In the genomic region with DNA sequence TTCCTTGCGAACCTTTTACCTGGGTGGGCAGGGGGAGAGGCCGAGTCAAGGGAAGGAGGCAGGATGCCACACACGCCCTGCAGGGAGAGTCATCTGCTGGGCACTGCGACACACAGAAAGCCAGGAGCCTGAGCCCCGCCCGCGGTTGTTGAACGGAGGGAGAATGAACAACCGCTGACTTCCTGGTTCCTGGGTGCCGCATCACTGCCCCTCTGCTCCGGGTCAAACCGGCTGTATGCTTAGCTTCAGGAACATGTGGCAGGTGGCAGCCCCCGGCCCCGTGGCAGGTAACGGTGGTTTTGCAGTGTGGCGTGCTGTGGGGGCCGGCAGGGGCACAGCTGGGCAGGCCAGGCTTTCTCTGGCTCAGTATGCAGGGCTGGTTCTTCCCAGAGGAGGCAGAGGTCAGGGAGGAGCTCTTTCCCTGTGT, we compare ENCODE assay signal across 9 cellular contexts. TPM values are rescaled to one million over a fixed set of nuclear protein-coding genes. Genes with fewer than 3 reads are reported as not detected.
DNase-seq lines count a peak whose midpoint lies in the region; ATAC-seq and TF ChIP-seq lines count a peak whose summit lies in the region.
"Had no signal": no experiment of that assay in that cellular context is flagged by ENCODE, and none has a peak within 500 bp of the region (broad histone marks: within the 10 kb centered on the region; RNA-seq: fewer than 3 reads in every experiment).

No MANE protein-coding gene starts in this region.

- H3K27me3 ChIP-seq in thymus (ENCODE audit: control insufficient read depth, insufficient read depth): no peaks in the 10 kb centered on the region

- no peak for TF ChIP-seq CTCF in activated CD8-positive, alpha-beta T cell treated with anti-CD3 and anti-CD28 coated beads for 36 hours (IDR thresholded peaks at IDR 0.05)

- H3K4me1 Mint-ChIP-seq in activated CD8-positive, alpha-beta T cell treated with anti-CD3 and anti-CD28 coated beads for 36 hours (ENCODE audit: low read depth): peaks cover 44% of the 10 kb centered on the region

- H3K4me3 ChIP-seq in thymus (ENCODE audit: low read length): no peak overlapping the region

- no peaks in the 10 kb centered on the region for H3K9me3 Mint-ChIP-seq in activated CD8-positive, alpha-beta T cell treated with anti-CD3 and anti-CD28 coated beads for 36 hours

- 14% methylated on average over 17 of the region's 17 CpGs for WGBS in thymus

- H3K36me3 Mint-ChIP-seq in activated CD8-positive, alpha-beta T cell treated with anti-CD3 and anti-CD28 coated beads for 36 hours (ENCODE audit: low read depth): peaks cover 14% of the 10 kb centered on the region

- peaks cover 4% of the 10 kb centered on the region for H3K36me3 ChIP-seq in thymus (ENCODE audit: control insufficient read depth, insufficient read depth)

- peak overlapping the region; percentile 11 for H3K27ac ChIP-seq in thymus (ENCODE audit: low read depth)

- no peaks in the 10 kb centered on the region for H3K27me3 Mint-ChIP-seq in activated CD8-positive, alpha-beta T cell treated with anti-CD3 and anti-CD28 coated beads for 36 hours

- peak overlapping the region; percentile 70 for H3K4me3 Mint-ChIP-seq in activated CD8-positive, alpha-beta T cell treated with anti-CD3 and anti-CD28 coated beads for 36 hours

- peak; percentile 23 for DNase-seq in NCI-H82 (lab: John Stamatoyannopoulos, UW)
- DNase-seq in NCI-H82 treated with DMSO at 0.1 percent for 48 hours (lab: John Stamatoyannopoulos, UW; ENCODE audit: unreplicated experiment): no peak
- peak; percentile 80 for DNase-seq in activated CD8-positive, alpha-beta T cell treated with anti-CD3 and anti-CD28 coated beads for 36 hours
- peak; percentile 14 for DNase-seq in kidney glomerular epithelial cell (lab: John Stamatoyannopoulos, UW)
- DNase-seq in retina: no peak
- DNase-seq in NCI-H446 (lab: John Stamatoyannopoulos, UW): no peak
- DNase-seq: NCI-H187 treated with DMSO at 0.1 percent for 48 hours had no signal

- H3K27ac Mint-ChIP-seq in activated CD8-positive, alpha-beta T cell treated with anti-CD3 and anti-CD28 coated beads for 36 hours: peak overlapping the region; percentile 36

- H3K4me1 ChIP-seq in thymus (ENCODE audit: control insufficient read depth, insufficient read depth, low read length): peaks cover 35% of the 10 kb centered on the region

- no peaks in the 10 kb centered on the region for H3K9me3 ChIP-seq in thymus (ENCODE audit: control insufficient read depth)

- peak; percentile 80 for ATAC-seq in activated CD8-positive, alpha-beta T cell treated with anti-CD3 and anti-CD28 coated beads for 36 hours
- no peak for ATAC-seq in GM21360 (IDR thresholded peaks at IDR 0.05; ENCODE audit: unreplicated experiment)

- CTCF ChIA-PET in activated CD8-positive, alpha-beta T cell treated with anti-CD3 and anti-CD28 coated beads for 36 hours (lab: Charles Lee): interaction anchor here (0.9 to 1.9 kb wide), 4 partner anchors 17 to 171 kb away, joined by 3 to 5 read pairs (median 4); no protein-coding TSS in a partner anchor

- intact Hi-C loops in activated CD8-positive, alpha-beta T cell treated with anti-CD3 and anti-CD28 coated beads for 36 hours (cut with micrococcal nuclease): no loop called here

- POLR2A ChIA-PET in activated CD8-positive, alpha-beta T cell treated with anti-CD3 and anti-CD28 coated beads for 36 hours (lab: Charles Lee): interaction anchor here (0.9 to 1.4 kb wide), 3 partner anchors 21 to 28 kb away, joined by 3 to 4 read pairs (median 3); no protein-coding TSS in a partner anchor

RNA-seq across cellular contexts. Expression of a gene that starts 33.4 kb away (rescaled TPM):
- total RNA-seq in activated CD8-positive, alpha-beta T cell treated with anti-CD3 and anti-CD28 coated beads for 36 hours: 10 to 100 TPM; 30.8 to 32.0 TPM
- 15.3 TPM for polyA plus RNA-seq in thymus

Comparison
In these comparisons a context has a peak if more than half of its experiments do, and no peak if none do; other contexts are left out.
1. DNase-seq: peak in NCI-H82 (single experiment), activated CD8-positive, alpha-beta T cell treated with anti-CD3 and anti-CD28 coated beads for 36 hours (single experiment) and kidney glomerular epithelial cell (single experiment); none in NCI-H82 treated with DMSO at 0.1 percent for 48 hours (single experiment), retina (single experiment) and NCI-H446 (0 of 2).